Comparison of ENCODE assay signal across 1 cellular context in genomic region chr2:130843321-130843985, GRCh38.
TF ChIP-seq lines count a peak whose summit lies in the region.

No MANE protein-coding gene starts in this region.

TF ChIP-seq in H1, 55 proteins besides CTCF, POLR2A, EP300 and RAD21 (continued from another document):
- TF ChIP-seq, protein P1, sequence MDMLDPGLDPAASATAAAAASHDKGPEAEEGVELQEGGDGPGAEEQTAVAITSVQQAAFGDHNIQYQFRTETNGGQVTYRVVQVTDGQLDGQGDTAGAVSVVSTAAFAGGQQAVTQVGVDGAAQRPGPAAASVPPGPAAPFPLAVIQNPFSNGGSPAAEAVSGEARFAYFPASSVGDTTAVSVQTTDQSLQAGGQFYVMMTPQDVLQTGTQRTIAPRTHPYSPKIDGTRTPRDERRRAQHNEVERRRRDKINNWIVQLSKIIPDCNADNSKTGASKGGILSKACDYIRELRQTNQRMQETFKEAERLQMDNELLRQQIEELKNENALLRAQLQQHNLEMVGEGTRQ (IDR thresholded peaks at IDR 0.05; ENCODE audit: low read length): no peak
- no peak for TF ChIP-seq ASH2L (IDR thresholded peaks at IDR 0.05; ENCODE audit: low read length)
- TF ChIP-seq E2F6 (IDR thresholded peaks at IDR 0.05): no peak
- TF ChIP-seq NRF1 (IDR thresholded peaks at IDR 0.05; ENCODE audit: low read depth, low read length): no peak
- no peak for TF ChIP-seq KDM5A (IDR thresholded peaks at IDR 0.05; ENCODE audit: low read length)
